Comparison of ENCODE assay signal across 23 cellular contexts in the genomic region with DNA sequence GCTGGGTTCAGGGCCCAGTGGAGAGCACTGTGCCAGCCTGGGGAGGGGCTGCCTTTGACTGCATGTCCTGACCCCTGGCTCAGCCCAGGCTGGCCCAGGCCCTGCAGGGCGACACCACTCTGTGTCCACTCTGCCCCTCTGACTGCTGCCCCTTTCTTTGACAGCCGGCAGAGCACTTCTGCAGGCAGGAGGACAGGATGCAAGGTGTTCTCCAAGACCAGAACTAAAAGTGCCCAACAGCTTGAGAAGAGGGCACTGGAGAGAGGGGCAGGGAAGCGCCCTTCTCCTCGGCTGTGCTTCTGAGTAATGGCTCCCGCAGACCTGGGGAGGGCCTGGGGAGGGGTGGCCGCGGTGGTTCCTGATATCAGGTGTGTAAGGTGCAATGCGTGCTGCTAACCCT.
A peak's percentile ranks its signal among the peaks of the same experiment; 100 is the strongest.
DNase-seq lines count a peak whose midpoint lies in the region; FAIRE-seq and TF ChIP-seq lines count a peak whose summit lies in the region.
"Had no signal": no experiment of that assay in that cellular context is flagged by ENCODE, and none has a peak within 500 bp of the region (broad histone marks: within the 10 kb centered on the region; RNA-seq: fewer than 3 reads in every experiment).

No MANE protein-coding gene starts in this region.

- POLR2A ChIA-PET in RWPE1 (lab: Yijun Ruan, JAX; ENCODE audit: low non-redundant PET) = no interaction called here

- peaks cover 40% of the 10 kb centered on the region for H3K36me3 ChIP-seq in endodermal cell (ENCODE audit: control insufficient read depth, insufficient read depth, low read length)
- peaks cover 0 to 46% (median 35%) of the 10 kb centered on the region in 5 donors for H3K36me3 ChIP-seq in subcutaneous abdominal adipose tissue (ENCODE audit: control insufficient read depth in 5 of 5, insufficient read depth in 5 of 5, low read length in 5 of 5)
- H3K36me3 ChIP-seq in small intestine (ENCODE audit: control insufficient read depth in 2 of 2, insufficient read depth in 2 of 2, low read length in 2 of 2) = peaks cover 3 to 5% of the 10 kb centered on the region in 2 donors

- H3K27me3 Mint-ChIP-seq in CD14-positive monocyte (ENCODE audit: low read depth in 3 of 3) (peaks cover 0 to 3% (median 2%) of the 10 kb centered on the region in 3 donors), endodermal cell (ENCODE audit: insufficient read depth) (no peaks in the 10 kb centered on the region), chondrocyte (ENCODE audit: low read depth) (no peaks in the 10 kb centered on the region)
- H3K27me3 Mint-ChIP-seq: CD8-positive, alpha-beta memory T cell had no signal

- no peaks in the 10 kb centered on the region for H3K4me1 Mint-ChIP-seq in CD14-positive monocyte
- H3K4me1 Mint-ChIP-seq in endodermal cell = peaks cover 27% of the 10 kb centered on the region
- H3K4me1 Mint-ChIP-seq in chondrocyte (ENCODE audit: low read depth) = peaks cover 16% of the 10 kb centered on the region

- 95 to 98% methylated on average over 6 to 8 of the region's 8 CpGs for WGBS in endodermal cell (ENCODE audit: insufficient coverage in 1 of 2, insufficient read length in 1 of 2), 2 experiments
- 91 to 93% (median 93%) methylated on average over 8 of the region's 8 CpGs for WGBS in small intestine, 3 donors

- peaks cover 54 to 72% of the 10 kb centered on the region in 2 donors for H3K36me3 Mint-ChIP-seq in CD14-positive monocyte
- peaks cover 19% of the 10 kb centered on the region for H3K36me3 Mint-ChIP-seq in endodermal cell (ENCODE audit: low read depth)
- H3K36me3 Mint-ChIP-seq in chondrocyte (ENCODE audit: low read depth) = peaks cover 13% of the 10 kb centered on the region

- FAIRE-seq in small intestine (lab: Jason Lieb, UNC) = no peak
- FAIRE-seq: A549, GM12892, GM19239 had no signal

- no peak overlapping the region for H3K4me3 Mint-ChIP-seq in CD14-positive monocyte
- H3K4me3 Mint-ChIP-seq in endodermal cell = no peak overlapping the region
- H3K4me3 Mint-ChIP-seq in chondrocyte (ENCODE audit: unreplicated experiment) = no peak overlapping the region
- H3K4me3 Mint-ChIP-seq: CD8-positive, alpha-beta memory T cell; HFFc6 had no signal

- H3K9ac ChIP-seq in endodermal cell (ENCODE audit: extremely low read depth, low read length, poor library complexity, severe bottlenecking) (no peak overlapping the region), subcutaneous abdominal adipose tissue (ENCODE audit: low read length in 5 of 5) (peak overlapping the region in 1 of 5 donors; percentile 7)

- no peaks in the 10 kb centered on the region for H3K9me3 Mint-ChIP-seq in CD14-positive monocyte
- H3K9me3 Mint-ChIP-seq in endodermal cell = no peaks in the 10 kb centered on the region
- no peaks in the 10 kb centered on the region for H3K9me3 Mint-ChIP-seq in chondrocyte (ENCODE audit: low read depth)
- H3K9me3 Mint-ChIP-seq: CD8-positive, alpha-beta memory T cell; HFFc6 had no signal

- H3K27ac Mint-ChIP-seq in CD14-positive monocyte (no peak overlapping the region), endodermal cell (no peak overlapping the region), chondrocyte (ENCODE audit: unreplicated experiment) (no peak overlapping the region)
- H3K27ac Mint-ChIP-seq: HFFc6 had no signal

- H3K9me3 ChIP-seq in endodermal cell (ENCODE audit: control insufficient read depth, low read length) (no peaks in the 10 kb centered on the region), subcutaneous abdominal adipose tissue (ENCODE audit: control insufficient read depth in 5 of 5, low read length in 5 of 5) (no peaks in the 10 kb centered on the region), small intestine (ENCODE audit: control insufficient read depth, low read depth) (no peaks in the 10 kb centered on the region)
- H3K9me3 ChIP-seq: A549, HAP-1 had no signal

- DNase-seq in CD14-positive monocyte (ENCODE audit: low spot score) (peak; percentile 23), RWPE1 (ENCODE audit: low spot score) (no peak), endodermal cell (peak; percentile 40), DMS79 treated with DMSO at 0.1 percent for 48 hours (lab: John Stamatoyannopoulos, UW) (no peak), chondrocyte (ENCODE audit: low spot score) (no peak), small intestine (no peak)
- DNase-seq: CD8-positive, alpha-beta memory T cell; DMS 273 treated with DMSO at 0.1 percent for 48 hours; DMS79; HFFc6; IMR-90; KG1; MM.1S; NCI-H2029 treated with DMSO at 0.1 percent for 48 hours; NCI-H526 treated with DMSO at 0.1 percent for 48 hours; RPMI8226; SHP77 treated with DMSO at 0.1 percent for 48 hours had no signal

- no peaks in the 10 kb centered on the region for H3K27me3 ChIP-seq in endodermal cell (ENCODE audit: control insufficient read depth, insufficient read depth, low read length, poor library complexity, severe bottlenecking)
- no peaks in the 10 kb centered on the region for H3K27me3 ChIP-seq in subcutaneous abdominal adipose tissue (ENCODE audit: control insufficient read depth in 5 of 5, insufficient read depth in 4 of 5, low read length in 5 of 5)
- H3K27me3 ChIP-seq in small intestine (ENCODE audit: control insufficient read depth in 2 of 2, insufficient read depth in 2 of 2, low read length in 2 of 2) = no peaks in the 10 kb centered on the region

- H3K4me1 ChIP-seq in endodermal cell (ENCODE audit: control insufficient read depth, insufficient read depth, low read length) (peaks cover 6% of the 10 kb centered on the region), subcutaneous abdominal adipose tissue (ENCODE audit: control insufficient read depth in 5 of 5, insufficient read depth in 5 of 5, low read length in 5 of 5) (peaks cover 8 to 51% (median 40%) of the 10 kb centered on the region in 5 donors), small intestine (ENCODE audit: control insufficient read depth in 2 of 2, insufficient read depth in 1 of 2, low read depth in 1 of 2, low read length in 1 of 2) (no peaks in the 10 kb centered on the region)
- H3K4me1 ChIP-seq: A549, HAP-1 had no signal

- H3K4me3 ChIP-seq in endodermal cell (ENCODE audit: low read length) (no peak overlapping the region), subcutaneous abdominal adipose tissue (ENCODE audit: low read depth in 1 of 5, low read length in 5 of 5) (no peak overlapping the region), small intestine (ENCODE audit: low read depth in 1 of 2, low read length in 2 of 2) (no peak overlapping the region)
- H3K4me3 ChIP-seq: A549, HAP-1 had no signal

- intact Hi-C loops in CD14-positive monocyte (cut with micrococcal nuclease) = no loop called here

- CTCF ChIA-PET in RWPE1 (lab: Yijun Ruan, JAX) = no interaction called here

- TF ChIP-seq CTCF in CD14-positive monocyte (IDR thresholded peaks at IDR 0.05) (no peak), RWPE1 (conservative IDR thresholded peaks at IDR 0.05; ENCODE audit: low read depth) (no peak), endodermal cell (conservative IDR thresholded peaks at IDR 0.05) (no peak), chondrocyte (IDR thresholded peaks at IDR 0.05) (no peak)

- H3K27ac ChIP-seq in RWPE1 (peak overlapping the region; percentile 13), endodermal cell (ENCODE audit: low read depth, low read length) (no peak overlapping the region), subcutaneous abdominal adipose tissue (ENCODE audit: low read depth, low read length) (peak overlapping the region; percentile 37), small intestine (ENCODE audit: low read depth in 1 of 2, low read length in 1 of 2) (no peak overlapping the region)
- H3K27ac ChIP-seq: A549, C4-2B had no signal

Comparison
In these comparisons a context has a peak if more than half of its experiments do, and no peak if none do; other contexts are left out.
1. DNase-seq: peak in CD14-positive monocyte (single experiment) and endodermal cell (single experiment); none in RWPE1 (single experiment), DMS79 treated with DMSO at 0.1 percent for 48 hours (single experiment), chondrocyte (single experiment) and small intestine (single experiment).
2. H3K27ac ChIP-seq: peak in RWPE1 (single experiment) and subcutaneous abdominal adipose tissue (single experiment); none in endodermal cell (single experiment) and small intestine (0 of 2).